In the genomic region with DNA sequence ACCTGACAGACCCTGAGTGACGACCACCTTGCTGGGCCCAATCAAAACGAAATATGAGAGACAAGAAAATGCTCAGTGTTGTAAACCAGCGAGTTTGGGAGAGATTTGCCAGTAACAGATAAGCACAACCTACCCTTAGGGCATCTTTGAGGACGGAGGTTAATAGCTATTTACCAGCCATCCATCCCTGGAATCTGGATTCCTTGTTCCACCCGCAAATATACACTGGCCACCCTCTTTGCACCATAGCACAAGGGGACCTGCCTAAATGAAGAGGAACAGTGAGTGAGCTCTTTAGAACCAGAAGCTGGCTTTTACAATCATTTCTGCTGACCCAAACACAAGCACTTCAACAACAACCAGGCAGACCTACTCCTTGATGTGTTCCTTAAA, we compare ENCODE assay signal across 8 cellular contexts. TPM values are rescaled to one million over a fixed set of nuclear protein-coding genes. Genes with fewer than 3 reads are reported as not detected.
DNase-seq lines count a peak whose midpoint lies in the region; ATAC-seq, FAIRE-seq and TF ChIP-seq lines count a peak whose summit lies in the region.

No MANE protein-coding gene starts in this region.

- H2AFZ ChIP-seq in endothelial cell of umbilical vein (ENCODE audit: low read depth, low read length) (peak overlapping the region; percentile 33), neuron (ENCODE audit: low read depth, low read length) (no peak overlapping the region)

- CTCF ChIA-PET in CD8-positive, alpha-beta T cell (lab: Charles Lee): no interaction called here
- CTCF ChIA-PET in endothelial cell of umbilical vein (lab: Charles Lee): interaction anchor here (1.2 to 1.9 kb wide), 3 partner anchors 13 to 56 kb away, joined by 5 to 6 read pairs (median 6); no protein-coding TSS in a partner anchor

- no peaks in the 10 kb centered on the region for H4K20me1 ChIP-seq in endothelial cell of umbilical vein (replicated peaks; ENCODE audit: control insufficient read depth, extremely low read depth, insufficient read depth, low read length)

- H3K4me2 ChIP-seq in endothelial cell of umbilical vein (ENCODE audit: insufficient read depth, low read length): peak overlapping the region; percentile 79

- peaks cover 51% of the 10 kb centered on the region for H3K4me1 Mint-ChIP-seq in CD8-positive, alpha-beta T cell (ENCODE audit: low read depth)

- H3K4me3 Mint-ChIP-seq in CD8-positive, alpha-beta T cell: peak overlapping the region; percentile 80

- H3K4me1 ChIP-seq in CD8-positive, alpha-beta T cell (ENCODE audit: insufficient read depth, low read length): peaks cover 32% of the 10 kb centered on the region
- H3K4me1 ChIP-seq in endothelial cell of umbilical vein (ENCODE audit: control insufficient read depth, extremely low read depth, insufficient read depth, low read length) (peaks cover 35% of the 10 kb centered on the region), neuron (ENCODE audit: insufficient read depth, low read length) (peaks cover 8% of the 10 kb centered on the region)

- no peak for TF ChIP-seq CTCF in CD8-positive, alpha-beta T cell (IDR thresholded peaks at IDR 0.05)
- TF ChIP-seq CTCF in NB4 (IDR thresholded peaks at IDR 0.05; ENCODE audit: low read depth, low read length): no peak
- TF ChIP-seq CTCF in endothelial cell of umbilical vein (IDR thresholded peaks at IDR 0.05; ENCODE audit: extremely low read depth in 1 of 2, insufficient read depth in 1 of 2, low read depth in 1 of 2, low read length in 2 of 2): no peak

- no TSS peak for BruUV-seq in endothelial cell of umbilical vein (replicated peaks; lab: Mats Ljungman, UMichigan)

- no peak for ATAC-seq in CD8-positive, alpha-beta T cell

- no peaks in the 10 kb centered on the region for H3K27me3 Mint-ChIP-seq in CD8-positive, alpha-beta T cell (ENCODE audit: low read depth)

- H3K9me3 Mint-ChIP-seq in CD8-positive, alpha-beta T cell: no peaks in the 10 kb centered on the region

- POLR2A ChIA-PET in CD8-positive, alpha-beta T cell (lab: Charles Lee): no interaction called here
- POLR2A ChIA-PET in endothelial cell of umbilical vein (lab: Charles Lee): no interaction called here

- H3K36me3 Mint-ChIP-seq in CD8-positive, alpha-beta T cell: no peaks in the 10 kb centered on the region

- FAIRE-seq in endothelial cell of umbilical vein (lab: Jason Lieb, UNC) (peak; percentile 42), H54 (lab: Jason Lieb, UNC) (no peak)

- peak overlapping the region; percentile 53 for H3K9ac ChIP-seq in endothelial cell of umbilical vein (replicated peaks; ENCODE audit: extremely low read depth, insufficient read depth, low read length)

- no peaks in the 10 kb centered on the region for H3K9me3 ChIP-seq in CD8-positive, alpha-beta T cell (ENCODE audit: low read length)
- H3K9me3 ChIP-seq in endothelial cell of umbilical vein (replicated peaks; ENCODE audit: control insufficient read depth, insufficient read depth, low read length): no peaks in the 10 kb centered on the region
- H3K9me3 ChIP-seq in neuron (ENCODE audit: low read length): peaks cover 3% of the 10 kb centered on the region

- H3K27ac Mint-ChIP-seq in CD8-positive, alpha-beta T cell: no peak overlapping the region

- dilution Hi-C loops in endothelial cell of umbilical vein (cut with MboI; ENCODE audit: extremely low pct_ligation_motif_present, low sequenced_read_pairs): no loop called here

- intact Hi-C loops in CD8-positive, alpha-beta T cell (cut with DNase I, micrococcal nuclease): loop anchor here (2.0 to 5.0 kb wide), 2 partner anchors 42 to 1377 kb away; a partner anchor contains a TSS
- intact Hi-C loops in endothelial cell of umbilical vein (cut with micrococcal nuclease): loop anchor here (2.0 kb wide), 2 partner anchors 36 to 66 kb away; no protein-coding TSS in a partner anchor

- H3K4me3 ChIP-seq in CD8-positive, alpha-beta T cell (ENCODE audit: low read depth, low read length): peak overlapping the region; percentile 65
- H3K4me3 ChIP-seq in NB4 (ENCODE audit: low read depth, low read length): peak overlapping the region; percentile 82
- peak overlapping the region; percentile 27 to 50 (median 50) for H3K4me3 ChIP-seq in endothelial cell of umbilical vein (replicated peaks in 1 of 3; ENCODE audit: insufficient read depth in 1 of 3, low read depth in 1 of 3, low read length in 3 of 3)
- H3K4me3 ChIP-seq in neuron (ENCODE audit: low read length): peak overlapping the region; percentile 45

- TF ChIP-seq POLR2A in NB4 (IDR thresholded peaks at IDR 0.05; ENCODE audit: extremely low read depth, insufficient read length): no peak
- TF ChIP-seq POLR2A in endothelial cell of umbilical vein (IDR thresholded peaks at IDR 0.05; ENCODE audit: low read depth, low read length): no peak
- TF ChIP-seq POLR2A in H54 (IDR thresholded peaks at IDR 0.05; ENCODE audit: low read depth, low read length): no peak

- H3K27me3 ChIP-seq in CD8-positive, alpha-beta T cell (ENCODE audit: insufficient read depth, low read length): no peaks in the 10 kb centered on the region
- H3K27me3 ChIP-seq in endothelial cell of umbilical vein (ENCODE audit: control insufficient read depth in 2 of 2, insufficient read depth in 2 of 2, low read length in 2 of 2) (no peaks in the 10 kb centered on the region), neuron (ENCODE audit: insufficient read depth, low read length) (peaks cover 34% of the 10 kb centered on the region)

- H3K79me2 ChIP-seq in endothelial cell of umbilical vein (ENCODE audit: control insufficient read depth, insufficient read depth, low read length): peaks cover 2% of the 10 kb centered on the region

- H3K36me3 ChIP-seq in CD8-positive, alpha-beta T cell (ENCODE audit: insufficient read depth, low read length): no peaks in the 10 kb centered on the region
- H3K36me3 ChIP-seq in endothelial cell of umbilical vein (ENCODE audit: control insufficient read depth in 2 of 2, extremely low read depth in 1 of 2, insufficient read depth in 2 of 2, low read length in 2 of 2): no peaks in the 10 kb centered on the region
- no peaks in the 10 kb centered on the region for H3K36me3 ChIP-seq in neuron (ENCODE audit: insufficient read depth, low read length)

- DNase-seq in CD8-positive, alpha-beta T cell: no peak
- DNase-seq in NB4 (ENCODE audit: low read depth) (no peak), endothelial cell of umbilical vein (ENCODE audit: low read depth, low spot score) (no peak), H54 (ENCODE audit: insufficient read length, low spot score) (no peak), T-helper 9 cell (no peak), OCI-M1 (lab: John Stamatoyannopoulos, UW) (no peak)
- no peak for DNase-seq in stimulated activated naive CD4-positive, alpha-beta T cell treated with Interleukin-2 at 50 U/mL for 16 hours (lab: John Stamatoyannopoulos, UW)

- no peak overlapping the region for H3K27ac ChIP-seq in CD8-positive, alpha-beta T cell (ENCODE audit: low read depth, low read length)
- H3K27ac ChIP-seq in endothelial cell of umbilical vein (ENCODE audit: insufficient read depth, low read depth, low read length): no peak overlapping the region

- H3K9me1 ChIP-seq in endothelial cell of umbilical vein (replicated peaks; ENCODE audit: control insufficient read depth, extremely low read depth, insufficient read depth, low read length): no peaks in the 10 kb centered on the region

TF ChIP-seq in endothelial cell of umbilical vein, 7 proteins besides CTCF, POLR2A, EP300 and RAD21 (continues in another document):
- TF ChIP-seq MYC (IDR thresholded peaks at IDR 0.05; ENCODE audit: low read depth, low read length) (no peak), EZH2 (IDR thresholded peaks at IDR 0.05; ENCODE audit: borderline replicate concordance, low read depth, low read length, severe bottlenecking) (no peak)

RNA-seq across cellular contexts. Expression of a gene that starts 0.7 kb away (rescaled TPM):
- total RNA-seq in CD8-positive, alpha-beta T cell: 1 to 10 TPM; 6.5 to 6.9 TPM
- total RNA-seq in endothelial cell of umbilical vein: 27.0 and 32.3 TPM in 2 replicates
- 22.1 and 23.0 TPM in 2 replicates for polyA plus RNA-seq in endothelial cell of umbilical vein
- 28.7 and 30.8 TPM in 2 replicates for polyA plus RNA-seq in endothelial cell of umbilical vein (2011; cell fraction: cytosol; rRNA removed)
- polyA plus RNA-seq in endothelial cell of umbilical vein (2011; cell fraction: nucleus; rRNA removed): 61.9 and 67.2 TPM in 2 replicates
- polyA plus RNA-seq in endothelial cell of umbilical vein (2012): 30.5 and 34.4 TPM in 2 replicates
- polyA minus RNA-seq in endothelial cell of umbilical vein: 27.6 and 33.9 TPM in 2 replicates
- polyA minus RNA-seq in endothelial cell of umbilical vein (2011; cell fraction: cytosol; rRNA and poly(A)+ RNA removed): 3.5 TPM
- 19.2 and 26.0 TPM in 2 replicates for polyA minus RNA-seq in endothelial cell of umbilical vein (2011; cell fraction: nucleus; rRNA and poly(A)+ RNA removed)

RNA-seq across cellular contexts. Expression of a gene that starts 29.9 kb away (rescaled TPM):
- not detected for total RNA-seq in CD8-positive, alpha-beta T cell
- not detected in 2 replicates for total RNA-seq in endothelial cell of umbilical vein
- polyA plus RNA-seq in endothelial cell of umbilical vein: not detected in 2 replicates
- polyA plus RNA-seq in endothelial cell of umbilical vein (2011; cell fraction: cytosol; rRNA removed): not detected in 2 replicates
- not detected in 2 replicates for polyA plus RNA-seq in endothelial cell of umbilical vein (2011; cell fraction: nucleus; rRNA removed)
- polyA plus RNA-seq in endothelial cell of umbilical vein (2012): not detected in 2 replicates
- polyA minus RNA-seq in endothelial cell of umbilical vein: not detected in 2 replicates
- not detected for polyA minus RNA-seq in endothelial cell of umbilical vein (2011; cell fraction: cytosol; rRNA and poly(A)+ RNA removed)
- not detected in 2 replicates for polyA minus RNA-seq in endothelial cell of umbilical vein (2011; cell fraction: nucleus; rRNA and poly(A)+ RNA removed)

RNA-seq across cellular contexts. Expression of a gene that starts 41.9 kb away (rescaled TPM):
- 10 to 100 TPM; 68.0 to 72.8 TPM for total RNA-seq in CD8-positive, alpha-beta T cell
- 63.7 and 69.1 TPM in 2 replicates for total RNA-seq in endothelial cell of umbilical vein
- 19.4 and 28.6 TPM in 2 replicates for polyA plus RNA-seq in endothelial cell of umbilical vein
- polyA plus RNA-seq in endothelial cell of umbilical vein (2011; cell fraction: cytosol; rRNA removed): 41.5 and 45.2 TPM in 2 replicates
- 67.2 and 94.8 TPM in 2 replicates for polyA plus RNA-seq in endothelial cell of umbilical vein (2011; cell fraction: nucleus; rRNA removed)
- polyA plus RNA-seq in endothelial cell of umbilical vein (2012): 60.0 and 85.3 TPM in 2 replicates
- 62.1 and 66.3 TPM in 2 replicates for polyA minus RNA-seq in endothelial cell of umbilical vein
- polyA minus RNA-seq in endothelial cell of umbilical vein (2011; cell fraction: cytosol; rRNA and poly(A)+ RNA removed): 57.0 TPM
- 30.6 and 52.1 TPM in 2 replicates for polyA minus RNA-seq in endothelial cell of umbilical vein (2011; cell fraction: nucleus; rRNA and poly(A)+ RNA removed)

RNA-seq across cellular contexts. Expression of a gene that starts 53.7 kb away (rescaled TPM):
- total RNA-seq in CD8-positive, alpha-beta T cell: 1 to 10 TPM; 5.0 to 5.6 TPM
- 4.0 and 6.2 TPM in 2 replicates for total RNA-seq in endothelial cell of umbilical vein
- polyA plus RNA-seq in endothelial cell of umbilical vein: 6.0 and 6.1 TPM in 2 replicates
- polyA plus RNA-seq in endothelial cell of umbilical vein (2011; cell fraction: cytosol; rRNA removed): 3.9 and 4.7 TPM in 2 replicates
- 31.6 and 35.6 TPM in 2 replicates for polyA plus RNA-seq in endothelial cell of umbilical vein (2011; cell fraction: nucleus; rRNA removed)
- polyA plus RNA-seq in endothelial cell of umbilical vein (2012): 4.2 and 4.7 TPM in 2 replicates
- 13.8 and 19.6 TPM in 2 replicates for polyA minus RNA-seq in endothelial cell of umbilical vein
- not detected for polyA minus RNA-seq in endothelial cell of umbilical vein (2011; cell fraction: cytosol; rRNA and poly(A)+ RNA removed)
- 13.5 and 19.1 TPM in 2 replicates for polyA minus RNA-seq in endothelial cell of umbilical vein (2011; cell fraction: nucleus; rRNA and poly(A)+ RNA removed)
